Comparison of ENCODE assay signal across 12 cellular contexts in the genomic region with DNA sequence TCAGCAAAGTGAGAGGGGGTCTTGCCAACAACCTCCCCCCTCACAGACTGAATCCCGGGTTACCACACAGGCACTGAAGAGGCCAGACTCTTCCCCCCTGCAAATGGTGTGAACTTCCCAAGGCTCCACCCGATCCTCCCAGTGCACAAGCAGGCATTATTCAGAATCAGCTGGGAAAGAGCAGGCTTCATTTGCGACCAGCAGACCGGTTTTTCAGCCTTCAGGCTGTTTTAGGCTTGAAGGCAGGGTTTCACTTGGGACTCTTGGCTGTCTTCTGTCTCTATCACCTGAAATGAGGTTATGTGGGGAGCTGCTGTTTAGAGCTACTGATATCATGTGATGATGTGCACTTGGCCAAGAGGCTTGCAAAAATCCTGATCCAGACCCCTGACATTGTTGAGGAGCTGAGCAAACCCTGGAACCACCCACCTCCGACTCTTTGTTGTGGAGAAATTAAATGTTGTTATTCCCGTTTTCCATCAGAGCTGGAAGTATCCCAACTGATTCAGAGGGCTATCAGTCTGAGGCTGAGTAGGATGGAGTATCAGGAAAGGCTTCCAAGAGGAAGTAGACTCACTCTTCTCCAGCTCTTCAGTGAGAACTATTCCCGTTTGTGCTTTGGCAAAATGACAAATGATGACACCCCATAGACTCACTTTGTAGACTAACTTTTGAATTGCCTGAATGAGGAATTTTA.
DNase-seq lines count a peak whose midpoint lies in the region; TF ChIP-seq lines count a peak whose summit lies in the region.
"Had no signal": no experiment of that assay in that cellular context is flagged by ENCODE, and none has a peak within 500 bp of the region (broad histone marks: within the 10 kb centered on the region; RNA-seq: fewer than 3 reads in every experiment).

No MANE protein-coding gene starts in this region.

- H3K4me3 ChIP-seq in AG09309 (ENCODE audit: control insufficient read depth, low read depth, low read length), result no peak overlapping the region
- H3K4me3 ChIP-seq in cardiac fibroblast (replicated peaks in 1 of 2; ENCODE audit: low read depth in 2 of 2, low read length in 2 of 2), result no peak overlapping the region

- TF ChIP-seq CTCF in AG09309 (IDR thresholded peaks at IDR 0.05; ENCODE audit: control insufficient read depth, insufficient read depth, low read depth, low read length, missing control alignments), result no peak
- no peak for TF ChIP-seq CTCF in cardiac fibroblast (IDR thresholded peaks at IDR 0.05; ENCODE audit: low read depth, low read length)

- DNase-seq in AG09309 (ENCODE audit: low read depth), result peak; percentile 86
- DNase-seq in LoVo (ENCODE audit: low spot score), result peak; percentile 20
- DNase-seq in cardiac fibroblast (ENCODE audit: low read depth in 2 of 2), result peak; percentile 78 to 83
- DNase-seq in myocyte (ENCODE audit: low read depth), result peak; percentile 61
- no peak for DNase-seq in SK-N-DZ (ENCODE audit: low spot score)
- no peak for DNase-seq in activated CD8-positive, alpha-beta memory T cell treated with anti-CD3 and anti-CD28 coated beads for 24 hours
- no peak for DNase-seq in dedifferentiated amniotic fluid mesenchymal stem cell (ENCODE audit: extremely low spot score)
- DNase-seq in NCI-H345 (lab: John Stamatoyannopoulos, UW), result no peak
- DNase-seq: activated CD8-positive, alpha-beta T cell treated with anti-CD3 and anti-CD28 coated beads for 36 hours; activated naive CD8-positive, alpha-beta T cell treated with anti-CD3 and anti-CD28 coated beads, Interleukin-2, amount 50 U/mL, for 24 hours; NCI-H1092; T-helper 1 cell had no signal

Comparison
In these comparisons a context has a peak if more than half of its experiments do, and no peak if none do; other contexts are left out.
1. DNase-seq: peak in AG09309 (single experiment), LoVo (single experiment), cardiac fibroblast (2 of 2) and myocyte (single experiment); none in SK-N-DZ (single experiment), activated CD8-positive, alpha-beta memory T cell treated with anti-CD3 and anti-CD28 coated beads for 24 hours (single experiment), dedifferentiated amniotic fluid mesenchymal stem cell (single experiment) and NCI-H345 (single experiment).